In genomic region chr22:46657996-46658947, GRCh38 we compare ENCODE assay signal across 11 cellular contexts.
"Had no signal": no experiment of that assay in that cellular context is flagged by ENCODE, and none has a peak within 500 bp of the region (broad histone marks: within the 10 kb centered on the region; RNA-seq: fewer than 3 reads in every experiment).

No MANE protein-coding gene starts in this region.

- H3K27ac Mint-ChIP-seq: activated B cell treated with CpG ODN at 0.5 μM for 24 hours; activated naive CD4-positive, alpha-beta T cell treated with anti-CD3 and anti-CD28 coated beads, Interleukin-2, amount 50 U/mL, for 24 hours; natural killer cell treated with Interleukin-12 subunit alpha and Interleukin-12 subunit beta and Interleukin-15 and Interleukin-18, amount 100 ng/mL, for 72 hours had no signal

- H3K27me3 Mint-ChIP-seq: activated B cell treated with CpG ODN at 0.5 μM for 24 hours; activated CD4-positive, alpha-beta T cell treated with anti-CD3 and anti-CD28 coated beads, Interleukin-2, amount 10 ng/mL, durations not matched to agents 24 days and 14 days; activated naive CD4-positive, alpha-beta T cell treated with anti-CD3 and anti-CD28 coated beads, Interleukin-2, amount 50 U/mL, for 24 hours; natural killer cell treated with Interleukin-12 subunit alpha and Interleukin-12 subunit beta and Interleukin-15 and Interleukin-18, amount 100 ng/mL, for 72 hours had no signal

- H3K9me3 Mint-ChIP-seq: activated B cell treated with CpG ODN at 0.5 μM for 24 hours; activated CD4-positive, alpha-beta T cell treated with anti-CD3 and anti-CD28 coated beads, Interleukin-2, amount 10 ng/mL, durations not matched to agents 24 days and 14 days; activated naive CD4-positive, alpha-beta T cell treated with anti-CD3 and anti-CD28 coated beads, Interleukin-2, amount 50 U/mL, for 24 hours; natural killer cell treated with Interleukin-12 subunit alpha and Interleukin-12 subunit beta and Interleukin-15 and Interleukin-18, amount 100 ng/mL, for 72 hours had no signal

- ATAC-seq: natural killer cell treated with Interleukin-12 subunit alpha and Interleukin-12 subunit beta and Interleukin-15 and Interleukin-18, amount 100 ng/mL, for 72 hours; upper lobe of right lung had no signal

- DNase-seq: activated B cell treated with CpG ODN at 0.5 μM for 24 hours; activated CD4-positive, alpha-beta T cell treated with anti-CD3 and anti-CD28 coated beads, Interleukin-2, amount 10 ng/mL, durations not matched to agents 24 days and 14 days; brain microvascular endothelial cell; esophagus squamous epithelium; foreskin fibroblast; sigmoid colon; stimulated activated CD4-positive, alpha-beta T cell treated with anti-CD3 and anti-CD28 coated beads, Interleukin-2, amount 100 ng/mL, for 24 hours; stimulated activated naive CD4-positive, alpha-beta T cell treated with Interleukin-2 at 50 U/mL for 16 hours; upper lobe of right lung had no signal

- H3K27ac ChIP-seq: brain microvascular endothelial cell, sigmoid colon, upper lobe of right lung had no signal

- H3K36me3 Mint-ChIP-seq: activated naive CD4-positive, alpha-beta T cell treated with anti-CD3 and anti-CD28 coated beads, Interleukin-2, amount 50 U/mL, for 24 hours; natural killer cell treated with Interleukin-12 subunit alpha and Interleukin-12 subunit beta and Interleukin-15 and Interleukin-18, amount 100 ng/mL, for 72 hours had no signal

- H3K4me3 Mint-ChIP-seq: activated B cell treated with CpG ODN at 0.5 μM for 24 hours; activated CD4-positive, alpha-beta T cell treated with anti-CD3 and anti-CD28 coated beads, Interleukin-2, amount 10 ng/mL, durations not matched to agents 24 days and 14 days; activated naive CD4-positive, alpha-beta T cell treated with anti-CD3 and anti-CD28 coated beads, Interleukin-2, amount 50 U/mL, for 24 hours; natural killer cell treated with Interleukin-12 subunit alpha and Interleukin-12 subunit beta and Interleukin-15 and Interleukin-18, amount 100 ng/mL, for 72 hours had no signal
